Comparison of ENCODE assay signal across 26 cellular contexts in genomic region chr13:79808475-79808874, GRCh38.
DNase-seq lines count a peak whose midpoint lies in the region; ATAC-seq, FAIRE-seq and TF ChIP-seq lines count a peak whose summit lies in the region.
"Had no signal": no experiment of that assay in that cellular context is flagged by ENCODE, and none has a peak within 500 bp of the region (broad histone marks: within the 10 kb centered on the region; RNA-seq: fewer than 3 reads in every experiment).

No MANE protein-coding gene starts in this region.

- POLR2A ChIA-PET in H1 (lab: Charles Lee; ENCODE audit: partially characterized antibody) = no interaction called here
- POLR2A ChIA-PET in CD8-positive, alpha-beta T cell (lab: Charles Lee) = no interaction called here

- ATAC-seq in stimulated activated naive CD8-positive, alpha-beta T cell treated with anti-CD3 and anti-CD28 coated beads, Interleukin-15, amount 100 ng/mL, for 72 hours = peak; percentile 11
- no peak for ATAC-seq in stimulated activated naive CD8-positive, alpha-beta T cell treated with anti-CD3 and anti-CD28 coated beads, Interleukin-15, Interleukin-2, amounts not matched to agents 100 U/mL and 50 U/mL, for 24 hours
- ATAC-seq in CD8-positive, alpha-beta T cell = no peak
- ATAC-seq: GM12878 had no signal

- H3K9ac ChIP-seq in H1 (replicated peaks in 1 of 4; ENCODE audit: extremely low read depth in 1 of 4, low read depth in 3 of 4, low read length in 3 of 4) = no peak overlapping the region
- no peak overlapping the region for H3K9ac ChIP-seq in mesenchymal stem cell (ENCODE audit: low read length)
- H3K9ac ChIP-seq in trophoblast cell (ENCODE audit: low read length) = no peak overlapping the region
- H3K9ac ChIP-seq: BLaER1 had no signal

- no peaks in the 10 kb centered on the region for H3K23me2 ChIP-seq in H1 (ENCODE audit: low read depth, low read length)

- no peaks in the 10 kb centered on the region for H3K9me3 Mint-ChIP-seq in stimulated activated naive CD8-positive, alpha-beta T cell treated with anti-CD3 and anti-CD28 coated beads, Interleukin-15, amount 100 ng/mL, for 72 hours
- no peaks in the 10 kb centered on the region for H3K9me3 Mint-ChIP-seq in CD8-positive, alpha-beta T cell

- H2BK15ac ChIP-seq in H1 (ENCODE audit: low read length) = 0 out of 2 replicates have a peak overlapping the region, but pooled peaks have one; percentile 46
- H2BK15ac ChIP-seq in mesenchymal stem cell (ENCODE audit: low read depth, poor library complexity, severe bottlenecking) = peak overlapping the region; percentile 19

- DNase-seq in stimulated activated naive CD8-positive, alpha-beta T cell treated with anti-CD3 and anti-CD28 coated beads, Interleukin-15, amount 100 ng/mL, for 72 hours = no peak
- no peak for DNase-seq in stimulated activated naive CD8-positive, alpha-beta T cell treated with anti-CD3 and anti-CD28 coated beads, Interleukin-15, Interleukin-2, amounts not matched to agents 100 U/mL and 50 U/mL, for 24 hours
- DNase-seq in H1 (ENCODE audit: low read depth in 1 of 2, low spot score in 2 of 2) = no peak
- no peak for DNase-seq in mesenchymal stem cell
- DNase-seq in trophoblast cell = no peak
- no peak for DNase-seq in NCI-H146 (lab: John Stamatoyannopoulos, UW)
- no peak for DNase-seq in activated gamma-delta T cell (lab: John Stamatoyannopoulos, UW)
- DNase-seq in CD8-positive, alpha-beta T cell = no peak
- DNase-seq: 8988T; ACHN; BE2C; C1 segment of cervical spinal cord; CD4-positive, alpha-beta memory T cell; CD4-positive, CD25-positive, alpha-beta regulatory T cell; DMS153; DMS53; DMS79; DND-41; EL; GDM1 had no signal

- H2AFZ ChIP-seq in H1 (ENCODE audit: low read length) (no peak overlapping the region), mesenchymal stem cell (ENCODE audit: low read depth, low read length) (no peak overlapping the region), trophoblast cell (ENCODE audit: insufficient read depth, low read length, poor library complexity) (no peak overlapping the region)

- H3K27ac ChIP-seq in H1 (ENCODE audit: low read depth, low read length) (no peak overlapping the region), mesenchymal stem cell (ENCODE audit: low read length, poor library complexity, severe bottlenecking) (no peak overlapping the region), trophoblast cell (ENCODE audit: low read depth, low read length) (no peak overlapping the region)
- no peak overlapping the region for H3K27ac ChIP-seq in CD8-positive, alpha-beta T cell (ENCODE audit: low read depth, low read length)
- H3K27ac ChIP-seq: BLaER1 had no signal

- no peaks in the 10 kb centered on the region for H3K79me2 ChIP-seq in H1 (ENCODE audit: control insufficient read depth in 1 of 2, insufficient read depth in 2 of 2, low read length in 2 of 2)
- H3K79me2 ChIP-seq in trophoblast cell (ENCODE audit: control insufficient read depth, insufficient read depth, low read length, poor library complexity) = peaks cover 2% of the 10 kb centered on the region

- H3K4me3 ChIP-seq in H1 (ENCODE audit: extremely low read depth in 1 of 4, insufficient read depth in 2 of 4, low read depth in 3 of 4, low read length in 4 of 4) (no peak overlapping the region), mesenchymal stem cell (ENCODE audit: insufficient read depth in 1 of 2, low read depth in 1 of 2, low read length in 2 of 2) (no peak overlapping the region), trophoblast cell (ENCODE audit: low read depth, low read length) (no peak overlapping the region)
- no peak overlapping the region for H3K4me3 ChIP-seq in CD8-positive, alpha-beta T cell (ENCODE audit: low read depth, low read length)
- H3K4me3 ChIP-seq: BLaER1, GM12878 had no signal

- no peak for FAIRE-seq in H1 (lab: Jason Lieb, UNC)
- FAIRE-seq: A204.1, GM12878, GM12892, GM18507 had no signal

- TF ChIP-seq EP300 in H1 (IDR thresholded peaks at IDR 0.05; ENCODE audit: borderline replicate concordance in 1 of 2, low read depth in 2 of 2, low read length in 2 of 2) = no peak

- H4K8ac ChIP-seq in H1 (ENCODE audit: extremely low read depth, insufficient read depth, low read length) = no peak overlapping the region; the same call in 1 of the 2 replicates
- peak overlapping the region; percentile 1 for H4K8ac ChIP-seq in mesenchymal stem cell (ENCODE audit: low read length)
- no peak overlapping the region for H4K8ac ChIP-seq in trophoblast cell (ENCODE audit: low read depth, low read length)

- H2AK5ac ChIP-seq in H1 (ENCODE audit: low read depth, low read length) (no peak overlapping the region), mesenchymal stem cell (ENCODE audit: low read length, severe bottlenecking) (peak overlapping the region; percentile 2), trophoblast cell (ENCODE audit: low read length) (peak overlapping the region; percentile 38)

- intact Hi-C loops in CD8-positive, alpha-beta T cell (cut with DNase I, micrococcal nuclease) = no loop called here

- no peak overlapping the region for H3K18ac ChIP-seq in H1 (ENCODE audit: extremely low read depth, low read length)
- peak overlapping the region in 1 of 2 experiments; percentile 1 for H3K18ac ChIP-seq in mesenchymal stem cell (ENCODE audit: low read depth in 1 of 2, low read length in 2 of 2)
- no peak overlapping the region for H3K18ac ChIP-seq in trophoblast cell (ENCODE audit: low read length)

- H4K20me1 ChIP-seq in H1 (replicated peaks in 1 of 2; ENCODE audit: control insufficient read depth in 1 of 2, insufficient read depth in 2 of 2, low read length in 2 of 2) = no peaks in the 10 kb centered on the region
- H4K20me1 ChIP-seq: BLaER1 had no signal

- no peak overlapping the region for H3K27ac Mint-ChIP-seq in stimulated activated naive CD8-positive, alpha-beta T cell treated with anti-CD3 and anti-CD28 coated beads, Interleukin-15, amount 100 ng/mL, for 72 hours
- no peak overlapping the region for H3K27ac Mint-ChIP-seq in CD8-positive, alpha-beta T cell
- H3K27ac Mint-ChIP-seq: CD4-positive, alpha-beta memory T cell; CD4-positive, CD25-positive, alpha-beta regulatory T cell had no signal

- CTCF ChIA-PET in H1 (lab: Charles Lee; ENCODE audit: partially characterized antibody) = interaction anchor here (1.0 to 2.4 kb wide), 3 partner anchors 10 to 43 kb away, joined by 3 to 9 read pairs (median 3); no protein-coding TSS in a partner anchor
- CTCF ChIA-PET in CD8-positive, alpha-beta T cell (lab: Charles Lee) = no interaction called here

- H4K5ac ChIP-seq in H1 (ENCODE audit: insufficient read length, low read depth, low read length) = no peak overlapping the region

- H4K91ac ChIP-seq in H1 (replicated peaks; ENCODE audit: insufficient read length, low read length) = no peak overlapping the region
- no peak overlapping the region for H4K91ac ChIP-seq in mesenchymal stem cell (ENCODE audit: low read length)
- no peak overlapping the region for H4K91ac ChIP-seq in trophoblast cell (ENCODE audit: low read depth, low read length)

- TF ChIP-seq CTCF in H1 (IDR thresholded peaks at IDR 0.05; ENCODE audit: control extremely low read depth in 1 of 3, insufficient read depth in 1 of 3, low read depth in 1 of 3, low read length in 3 of 3) = no peak
- no peak for TF ChIP-seq CTCF in CD8-positive, alpha-beta T cell (IDR thresholded peaks at IDR 0.05)

- no peak overlapping the region for H3K4me2 ChIP-seq in H1 (ENCODE audit: insufficient read depth in 1 of 2, low read depth in 2 of 2, low read length in 2 of 2)
- H3K4me2 ChIP-seq in mesenchymal stem cell (ENCODE audit: low read length, poor library complexity, severe bottlenecking) = no peak overlapping the region
- no peak overlapping the region for H3K4me2 ChIP-seq in trophoblast cell (ENCODE audit: low read length)
- H3K4me2 ChIP-seq: BLaER1 had no signal

- no peak overlapping the region for H3K4ac ChIP-seq in H1 (replicated peaks; ENCODE audit: insufficient read length, low read depth, low read length)
- no peak overlapping the region for H3K4ac ChIP-seq in mesenchymal stem cell (ENCODE audit: low read depth in 1 of 2, low read length in 2 of 2)
- H3K4ac ChIP-seq in trophoblast cell (ENCODE audit: low read depth, low read length) = no peak overlapping the region

- no peak overlapping the region for H3K4me3 Mint-ChIP-seq in stimulated activated naive CD8-positive, alpha-beta T cell treated with anti-CD3 and anti-CD28 coated beads, Interleukin-15, amount 100 ng/mL, for 72 hours
- H3K4me3 Mint-ChIP-seq in CD8-positive, alpha-beta T cell = no peak overlapping the region
- H3K4me3 Mint-ChIP-seq: CD14-positive monocyte; CD4-positive, alpha-beta memory T cell; CD4-positive, CD25-positive, alpha-beta regulatory T cell had no signal

- H2BK20ac ChIP-seq in H1 (ENCODE audit: low read length) = 0 out of 2 replicates have a peak overlapping the region, but pooled peaks have one; percentile 43

- H3K23ac ChIP-seq in H1 (ENCODE audit: insufficient read length) = no peak overlapping the region
- H3K23ac ChIP-seq in mesenchymal stem cell (ENCODE audit: low read length in 2 of 2) = no peak overlapping the region
- no peak overlapping the region for H3K23ac ChIP-seq in trophoblast cell (ENCODE audit: low read length)

- no peaks in the 10 kb centered on the region for H3K36me3 Mint-ChIP-seq in CD8-positive, alpha-beta T cell
- H3K36me3 Mint-ChIP-seq: CD14-positive monocyte; CD4-positive, alpha-beta memory T cell; CD4-positive, CD25-positive, alpha-beta regulatory T cell had no signal

- H4K12ac ChIP-seq in trophoblast cell (ENCODE audit: low read depth, low read length) = no peak overlapping the region

- H2BK5ac ChIP-seq in H1 (ENCODE audit: low read depth, low read length) (peak overlapping the region; percentile 72; the same call in 1 of the 2 replicates), mesenchymal stem cell (ENCODE audit: low read depth, low read length, poor library complexity, severe bottlenecking) (no peak overlapping the region), trophoblast cell (ENCODE audit: low read depth, low read length, poor library complexity) (no peak overlapping the region)

- H3K4me1 Mint-ChIP-seq in stimulated activated naive CD8-positive, alpha-beta T cell treated with anti-CD3 and anti-CD28 coated beads, Interleukin-15, amount 100 ng/mL, for 72 hours = no peaks in the 10 kb centered on the region
- H3K4me1 Mint-ChIP-seq in CD8-positive, alpha-beta T cell (ENCODE audit: low read depth) = no peaks in the 10 kb centered on the region
- H3K4me1 Mint-ChIP-seq: CD4-positive, alpha-beta memory T cell; CD4-positive, CD25-positive, alpha-beta regulatory T cell had no signal

- H3K27me3 Mint-ChIP-seq in stimulated activated naive CD8-positive, alpha-beta T cell treated with anti-CD3 and anti-CD28 coated beads, Interleukin-15, amount 100 ng/mL, for 72 hours = no peaks in the 10 kb centered on the region
- no peaks in the 10 kb centered on the region for H3K27me3 Mint-ChIP-seq in CD8-positive, alpha-beta T cell (ENCODE audit: low read depth)
- H3K27me3 Mint-ChIP-seq: CD4-positive, alpha-beta memory T cell; CD4-positive, CD25-positive, alpha-beta regulatory T cell had no signal

- no peak for TF ChIP-seq POLR2A in H1 (IDR thresholded peaks at IDR 0.05; ENCODE audit: control extremely low read depth in 1 of 2, low read depth in 2 of 2, low read length in 2 of 2)

- no peaks in the 10 kb centered on the region for H3K79me1 ChIP-seq in H1 (ENCODE audit: low read depth, low read length)
- no peaks in the 10 kb centered on the region for H3K79me1 ChIP-seq in mesenchymal stem cell (replicated peaks; ENCODE audit: low read length, poor library complexity, severe bottlenecking)
- H3K79me1 ChIP-seq in trophoblast cell (ENCODE audit: low read length) = peaks cover 9% of the 10 kb centered on the region

- H2BK120ac ChIP-seq in H1 (replicated peaks; ENCODE audit: low read depth, low read length) = no peak overlapping the region
- H2BK120ac ChIP-seq in mesenchymal stem cell (ENCODE audit: low read depth, low read length) = no peak overlapping the region
- no peak overlapping the region for H2BK120ac ChIP-seq in trophoblast cell (ENCODE audit: insufficient read depth, low read length, poor library complexity)

- H3K9me3 ChIP-seq in H1 (ENCODE audit: insufficient read depth in 2 of 2, low read depth in 1 of 2, low read length in 1 of 2) (no peaks in the 10 kb centered on the region), mesenchymal stem cell (ENCODE audit: control insufficient read depth, low read length) (no peaks in the 10 kb centered on the region), trophoblast cell (ENCODE audit: insufficient read depth, low read depth, low read length) (peaks cover 3% of the 10 kb centered on the region)
- no peaks in the 10 kb centered on the region for H3K9me3 ChIP-seq in CD8-positive, alpha-beta T cell (ENCODE audit: low read length)
- H3K9me3 ChIP-seq: BE2C had no signal

- WGBS in H1 (ENCODE audit: extremely low coverage in 1 of 2, insufficient coverage in 1 of 2, insufficient read length in 1 of 2, insufficient replicate concordance in 2 of 2, low coverage in 1 of 2, low lambda C conversion rate in 2 of 2, missing lambda C conversion rate in 1 of 2), 2 experiments = 93% methylated on average over 3 of the region's 3 CpGs; no CpG with 5 or more reads in 1 of the 2 experiments
- WGBS in mesenchymal stem cell = 96% methylated on average over 3 of the region's 3 CpGs
- no CpG with 5 or more reads among the region's 3 CpGs for WGBS in trophoblast cell (ENCODE audit: extremely low coverage, insufficient coverage, insufficient read length)

- no peak overlapping the region for H3K56ac ChIP-seq in H1 (replicated peaks; ENCODE audit: insufficient read length, low read depth, low read length)

- H3K4me1 ChIP-seq in H1 (replicated peaks in 1 of 4; ENCODE audit: control insufficient read depth in 3 of 4, insufficient read depth in 4 of 4, low read length in 3 of 4) (peaks cover 0 to 15% (median 7%) of the 10 kb centered on the region in 4 experiments; a peak in 3 of 7 replicates), mesenchymal stem cell (ENCODE audit: control insufficient read depth, insufficient read depth, low read depth, low read length) (peaks cover 20% of the 10 kb centered on the region), trophoblast cell (ENCODE audit: control insufficient read depth in 1 of 2, insufficient read depth in 2 of 2, low read length in 2 of 2) (peaks cover 7 to 13% of the 10 kb centered on the region in 2 experiments)
- H3K4me1 ChIP-seq in CD8-positive, alpha-beta T cell (ENCODE audit: insufficient read depth, low read length) = no peaks in the 10 kb centered on the region

- H2BK12ac ChIP-seq in H1 (ENCODE audit: low read depth, low read length) = no peak overlapping the region
- H2BK12ac ChIP-seq in mesenchymal stem cell (ENCODE audit: low read length in 2 of 2) = peak overlapping the region in 1 of 2 experiments; percentile 51
- no peak overlapping the region for H2BK12ac ChIP-seq in trophoblast cell (ENCODE audit: low read length)

- H3K27me3 ChIP-seq in H1 (replicated peaks in 1 of 4; ENCODE audit: control insufficient read depth in 3 of 4, extremely low read depth in 1 of 4, insufficient read depth in 3 of 4, low read length in 3 of 4) = no peaks in the 10 kb centered on the region
- H3K27me3 ChIP-seq in mesenchymal stem cell (ENCODE audit: control insufficient read depth in 1 of 2, insufficient read depth in 1 of 2, low read length in 2 of 2) = no peaks in the 10 kb centered on the region
- H3K27me3 ChIP-seq in trophoblast cell (ENCODE audit: insufficient read depth, low read length) = no peaks in the 10 kb centered on the region
- H3K27me3 ChIP-seq in CD8-positive, alpha-beta T cell (ENCODE audit: insufficient read depth, low read length) = no peaks in the 10 kb centered on the region
- H3K27me3 ChIP-seq: BE2C, BLaER1 had no signal

- H3K14ac ChIP-seq in H1 (ENCODE audit: insufficient read length) (no peak overlapping the region), mesenchymal stem cell (ENCODE audit: low read length in 2 of 2) (peak overlapping the region in 1 of 2 experiments; percentile 82), trophoblast cell (ENCODE audit: low read length) (no peak overlapping the region)

- TF ChIP-seq RAD21 in H1 (IDR thresholded peaks at IDR 0.05 in 1 of 2, conservative IDR thresholded peaks at IDR 0.05 in 1 of 2; ENCODE audit: low read depth in 2 of 2, low read length in 2 of 2) = no peak

- H3K36me3 ChIP-seq in H1 (ENCODE audit: control insufficient read depth in 2 of 4, insufficient read depth in 4 of 4, low read length in 3 of 4) (no peaks in the 10 kb centered on the region), mesenchymal stem cell (ENCODE audit: control insufficient read depth in 1 of 2, insufficient read depth in 2 of 2, low read depth in 1 of 2, low read length in 2 of 2) (no peaks in the 10 kb centered on the region), trophoblast cell (ENCODE audit: control insufficient read depth in 1 of 2, insufficient read depth in 2 of 2, low read length in 2 of 2) (no peaks in the 10 kb centered on the region)
- no peaks in the 10 kb centered on the region for H3K36me3 ChIP-seq in CD8-positive, alpha-beta T cell (ENCODE audit: insufficient read depth, low read length)
- H3K36me3 ChIP-seq: BE2C, BLaER1 had no signal
